In genomic region chr15:23670970-23671369, GRCh38 we compare ENCODE assay signal across 29 cellular contexts. TPM values are rescaled to one million over a fixed set of nuclear protein-coding genes. Genes with fewer than 3 reads are reported as not detected.
"Had no signal": no experiment of that assay in that cellular context is flagged by ENCODE, and none has a peak within 500 bp of the region (broad histone marks: within the 10 kb centered on the region; RNA-seq: fewer than 3 reads in every experiment).

No MANE protein-coding gene starts in this region.

- H2AFZ ChIP-seq: neural progenitor cell, parathyroid adenoma had no signal

- H3K27ac ChIP-seq: neural progenitor cell, ovary, parathyroid adenoma, psoas muscle, skin epidermis, spleen, suprapubic skin, testis, tibial artery, transverse colon, upper lobe of right lung, uterus had no signal

- ATAC-seq: natural killer cell; psoas muscle; right cardiac atrium; sciatic nerve; stimulated activated memory B cell treated with anti-CD40 and anti-IgM and Interleukin-4, amounts not matched to agents 10 μg/mL and 1 μg/mL and 100 μg/mL, for 72 hours; stimulated activated naive CD8-positive, alpha-beta T cell treated with anti-CD3 and anti-CD28 coated beads, Interleukin-15, amount 100 ng/mL, for 72 hours; stimulated activated naive CD8-positive, alpha-beta T cell treated with anti-CD3 and anti-CD28 coated beads, Interleukin-15, Interleukin-2, amounts not matched to agents 100 U/mL and 50 U/mL, for 24 hours; upper lobe of right lung had no signal

- H3K9me3 ChIP-seq: ovary, psoas muscle, suprapubic skin, testis, tibial artery, transverse colon, upper lobe of right lung, uterus had no signal

- DNase-seq: natural killer cell; occipital lobe; ovary; posterior cingulate gyrus; psoas muscle; right cardiac atrium; spleen; stimulated activated CD4-positive, alpha-beta T cell treated with anti-CD3 and anti-CD28 coated beads, Interleukin-12 subunit alpha, Interleukin-12 subunit beta, amount 100 ng/mL, for 4 hours; stimulated activated CD4-positive, alpha-beta T cell treated with anti-CD3 and anti-CD28 coated beads, Interleukin-1b, Interleukin-23, amount 100 ng/mL, for 48 hours; stimulated activated CD4-positive, alpha-beta T cell treated with anti-CD3 and anti-CD28 coated beads, Interleukin-4, amount 100 ng/mL, for 1 hour; stimulated activated CD4-positive, alpha-beta T cell treated with anti-CD3 and anti-CD28 coated beads, Interleukin-4, amount 100 ng/mL, for 4 hours; stimulated activated CD8-positive, alpha-beta memory T cell treated with anti-CD3 and anti-CD28 coated beads, Interleukin-4, amount 100 ng/mL, for 48 hours; stimulated activated naive CD4-positive, alpha-beta T cell; stimulated activated naive CD8-positive, alpha-beta T cell treated with anti-CD3 and anti-CD28 coated beads, Interleukin-15, amount 100 ng/mL, for 72 hours; stimulated activated naive CD8-positive, alpha-beta T cell treated with anti-CD3 and anti-CD28 coated beads, Interleukin-15, Interleukin-2, amounts not matched to agents 100 U/mL and 50 U/mL, for 24 hours; substantia nigra; testis; tibial artery; transverse colon; upper lobe of right lung; uterus had no signal

- H3K27me3 ChIP-seq: neural progenitor cell, ovary, spleen, suprapubic skin, testis, tibial artery, transverse colon, upper lobe of right lung, uterus had no signal

- H3K36me3 ChIP-seq: neural progenitor cell, ovary, spleen, suprapubic skin, tibial artery, transverse colon, upper lobe of right lung, uterus had no signal

- H3K4me3 ChIP-seq: neural progenitor cell, ovary, psoas muscle, skin epidermis, smooth muscle cell, spleen, suprapubic skin, testis, tibial artery, transverse colon, upper lobe of right lung, uterus had no signal

- H3K79me2 ChIP-seq: parathyroid adenoma had no signal

- H3K4me2 ChIP-seq: neural progenitor cell, smooth muscle cell had no signal

- H3K4me1 ChIP-seq: neural progenitor cell, parathyroid adenoma, psoas muscle, spleen, suprapubic skin, testis, tibial artery, transverse colon, upper lobe of right lung, uterus had no signal

- H3K9ac ChIP-seq: neural progenitor cell, parathyroid adenoma had no signal

RNA-seq across cellular contexts. Expression of gene MAGEL2, which starts 23.3 kb away (rescaled TPM):
- total RNA-seq: natural killer cell, osteoblast, suprapubic skin had no signal
